In the genomic region with DNA sequence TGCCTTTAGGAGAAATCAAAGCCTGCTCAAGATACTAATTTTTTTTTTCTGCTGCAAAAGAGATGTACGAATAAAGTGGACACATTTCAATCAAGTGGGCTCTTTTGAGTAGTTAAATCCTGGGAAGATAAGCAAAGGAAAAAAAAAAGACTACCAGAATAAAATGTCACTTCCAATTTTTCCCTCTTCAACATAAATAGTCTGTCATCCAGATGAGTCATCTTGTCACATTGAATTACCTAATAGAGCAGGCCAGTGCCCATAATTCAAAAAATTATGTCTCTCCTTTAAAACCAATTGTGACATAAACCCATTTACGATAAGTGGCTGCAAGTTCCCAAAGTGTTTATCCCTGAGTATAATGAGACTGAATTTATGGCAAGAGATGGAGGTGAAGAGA, we compare ENCODE assay signal across 15 cellular contexts.
A peak's percentile ranks its signal among the peaks of the same experiment; 100 is the strongest.
DNase-seq lines count a peak whose midpoint lies in the region; ATAC-seq lines count a peak whose summit lies in the region.
"Had no signal": no experiment of that assay in that cellular context is flagged by ENCODE, and none has a peak within 500 bp of the region (broad histone marks: within the 10 kb centered on the region; RNA-seq: fewer than 3 reads in every experiment).

No MANE protein-coding gene starts in this region.

- DNase-seq in NCI-H1105 treated with DMSO at 0.1 percent for 48 hours (lab: John Stamatoyannopoulos, UW) (peak; percentile 28), NCI-H1105 (lab: John Stamatoyannopoulos, UW) (no peak), NCI-H1436 treated with DMSO at 0.1 percent for 48 hours (lab: John Stamatoyannopoulos, UW) (peak; percentile 27), SK-N-DZ (ENCODE audit: low spot score) (peak; percentile 57)
- no peak for DNase-seq in effector CD8-positive, alpha-beta T cell (lab: John Stamatoyannopoulos, UW)
- DNase-seq: 8988T; CD4-positive, alpha-beta memory T cell; DMS153; DND-41; EL; GM23248; HCEC 1CT had no signal

- ATAC-seq in GM21447 (IDR thresholded peaks at IDR 0.05; ENCODE audit: unreplicated experiment) = no peak
- ATAC-seq in HG03039 (IDR thresholded peaks at IDR 0.05; ENCODE audit: unreplicated experiment) = no peak
- ATAC-seq: GM12878 had no signal

Comparison
In these comparisons a context has a peak if more than half of its experiments do, and no peak if none do; other contexts are left out.
1. DNase-seq: peak in NCI-H1105 treated with DMSO at 0.1 percent for 48 hours (single experiment), NCI-H1436 treated with DMSO at 0.1 percent for 48 hours (single experiment) and SK-N-DZ (single experiment); none in NCI-H1105 (single experiment) and effector CD8-positive, alpha-beta T cell (single experiment).